Comparison of ENCODE assay signal across 1 cellular context in the genomic region with DNA sequence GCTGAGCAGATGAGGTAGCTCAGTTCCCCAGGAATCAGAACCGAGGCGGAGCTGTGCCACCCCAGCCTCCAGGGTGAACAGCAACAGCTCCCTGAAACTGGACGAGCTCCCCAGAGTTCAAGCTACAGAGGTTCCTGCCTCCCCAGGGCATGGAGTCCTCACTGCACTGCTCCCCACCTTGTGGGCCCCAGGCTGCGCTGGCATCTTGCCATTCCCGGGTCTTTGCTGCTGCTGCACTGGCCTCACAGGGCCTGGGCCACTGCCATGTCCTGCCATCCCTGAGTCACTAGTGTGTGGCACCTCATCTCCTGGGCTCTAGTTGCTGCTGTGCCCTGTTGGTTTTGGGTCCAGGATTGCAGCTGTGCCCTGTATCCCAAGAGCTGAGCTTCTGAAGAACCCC.
TF ChIP-seq lines count a peak whose summit lies in the region.

No MANE protein-coding gene starts in this region.

TF ChIP-seq in SK-N-SH, 30 proteins besides CTCF, POLR2A, EP300 and RAD21 (continued from another document):
- TF ChIP-seq, protein P1, sequence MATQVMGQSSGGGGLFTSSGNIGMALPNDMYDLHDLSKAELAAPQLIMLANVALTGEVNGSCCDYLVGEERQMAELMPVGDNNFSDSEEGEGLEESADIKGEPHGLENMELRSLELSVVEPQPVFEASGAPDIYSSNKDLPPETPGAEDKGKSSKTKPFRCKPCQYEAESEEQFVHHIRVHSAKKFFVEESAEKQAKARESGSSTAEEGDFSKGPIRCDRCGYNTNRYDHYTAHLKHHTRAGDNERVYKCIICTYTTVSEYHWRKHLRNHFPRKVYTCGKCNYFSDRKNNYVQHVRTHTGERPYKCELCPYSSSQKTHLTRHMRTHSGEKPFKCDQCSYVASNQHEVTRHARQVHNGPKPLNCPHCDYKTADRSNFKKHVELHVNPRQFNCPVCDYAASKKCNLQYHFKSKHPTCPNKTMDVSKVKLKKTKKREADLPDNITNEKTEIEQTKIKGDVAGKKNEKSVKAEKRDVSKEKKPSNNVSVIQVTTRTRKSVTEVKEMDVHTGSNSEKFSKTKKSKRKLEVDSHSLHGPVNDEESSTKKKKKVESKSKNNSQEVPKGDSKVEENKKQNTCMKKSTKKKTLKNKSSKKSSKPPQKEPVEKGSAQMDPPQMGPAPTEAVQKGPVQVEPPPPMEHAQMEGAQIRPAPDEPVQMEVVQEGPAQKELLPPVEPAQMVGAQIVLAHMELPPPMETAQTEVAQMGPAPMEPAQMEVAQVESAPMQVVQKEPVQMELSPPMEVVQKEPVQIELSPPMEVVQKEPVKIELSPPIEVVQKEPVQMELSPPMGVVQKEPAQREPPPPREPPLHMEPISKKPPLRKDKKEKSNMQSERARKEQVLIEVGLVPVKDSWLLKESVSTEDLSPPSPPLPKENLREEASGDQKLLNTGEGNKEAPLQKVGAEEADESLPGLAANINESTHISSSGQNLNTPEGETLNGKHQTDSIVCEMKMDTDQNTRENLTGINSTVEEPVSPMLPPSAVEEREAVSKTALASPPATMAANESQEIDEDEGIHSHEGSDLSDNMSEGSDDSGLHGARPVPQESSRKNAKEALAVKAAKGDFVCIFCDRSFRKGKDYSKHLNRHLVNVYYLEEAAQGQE (IDR thresholded peaks at IDR 0.05; ENCODE audit: low read depth, low read length) = no peak
- TF ChIP-seq GABPA (IDR thresholded peaks at IDR 0.05; ENCODE audit: low read depth) (no peak), MXI1 (IDR thresholded peaks at IDR 0.05; ENCODE audit: low read depth, low read length) (no peak), RXRA (IDR thresholded peaks at IDR 0.05; ENCODE audit: borderline replicate concordance, low read depth) (no peak), SIN3A (IDR thresholded peaks at IDR 0.05; ENCODE audit: borderline replicate concordance, low read depth, low read length) (no peak), NFIC (IDR thresholded peaks at IDR 0.05; ENCODE audit: borderline replicate concordance) (no peak), GATA2 (CRISPR knock-in tag; IDR thresholded peaks at IDR 0.05) (no peak), POLR2AphosphoS5 (IDR thresholded peaks at IDR 0.05; ENCODE audit: low read depth, low read length) (no peak), JUND (IDR thresholded peaks at IDR 0.05) (no peak), ELF1 (IDR thresholded peaks at IDR 0.05) (no peak), TAF1 (IDR thresholded peaks at IDR 0.05; ENCODE audit: borderline replicate concordance, low read depth, low read length) (no peak), RFX5 (IDR thresholded peaks at IDR 0.05; ENCODE audit: low read length) (no peak), MEF2A (IDR thresholded peaks at IDR 0.05; ENCODE audit: borderline replicate concordance, low read depth) (no peak)
- TF ChIP-seq, protein P2, sequence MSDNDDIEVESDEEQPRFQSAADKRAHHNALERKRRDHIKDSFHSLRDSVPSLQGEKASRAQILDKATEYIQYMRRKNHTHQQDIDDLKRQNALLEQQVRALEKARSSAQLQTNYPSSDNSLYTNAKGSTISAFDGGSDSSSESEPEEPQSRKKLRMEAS (IDR thresholded peaks at IDR 0.05; ENCODE audit: low read depth) = no peak
- TF ChIP-seq, protein P3, sequence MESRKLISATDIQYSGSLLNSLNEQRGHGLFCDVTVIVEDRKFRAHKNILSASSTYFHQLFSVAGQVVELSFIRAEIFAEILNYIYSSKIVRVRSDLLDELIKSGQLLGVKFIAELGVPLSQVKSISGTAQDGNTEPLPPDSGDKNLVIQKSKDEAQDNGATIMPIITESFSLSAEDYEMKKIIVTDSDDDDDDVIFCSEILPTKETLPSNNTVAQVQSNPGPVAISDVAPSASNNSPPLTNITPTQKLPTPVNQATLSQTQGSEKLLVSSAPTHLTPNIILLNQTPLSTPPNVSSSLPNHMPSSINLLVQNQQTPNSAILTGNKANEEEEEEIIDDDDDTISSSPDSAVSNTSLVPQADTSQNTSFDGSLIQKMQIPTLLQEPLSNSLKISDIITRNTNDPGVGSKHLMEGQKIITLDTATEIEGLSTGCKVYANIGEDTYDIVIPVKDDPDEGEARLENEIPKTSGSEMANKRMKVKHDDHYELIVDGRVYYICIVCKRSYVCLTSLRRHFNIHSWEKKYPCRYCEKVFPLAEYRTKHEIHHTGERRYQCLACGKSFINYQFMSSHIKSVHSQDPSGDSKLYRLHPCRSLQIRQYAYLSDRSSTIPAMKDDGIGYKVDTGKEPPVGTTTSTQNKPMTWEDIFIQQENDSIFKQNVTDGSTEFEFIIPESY (IDR thresholded peaks at IDR 0.05; ENCODE audit: borderline replicate concordance, low read depth) = no peak
- TF ChIP-seq, protein P4, sequence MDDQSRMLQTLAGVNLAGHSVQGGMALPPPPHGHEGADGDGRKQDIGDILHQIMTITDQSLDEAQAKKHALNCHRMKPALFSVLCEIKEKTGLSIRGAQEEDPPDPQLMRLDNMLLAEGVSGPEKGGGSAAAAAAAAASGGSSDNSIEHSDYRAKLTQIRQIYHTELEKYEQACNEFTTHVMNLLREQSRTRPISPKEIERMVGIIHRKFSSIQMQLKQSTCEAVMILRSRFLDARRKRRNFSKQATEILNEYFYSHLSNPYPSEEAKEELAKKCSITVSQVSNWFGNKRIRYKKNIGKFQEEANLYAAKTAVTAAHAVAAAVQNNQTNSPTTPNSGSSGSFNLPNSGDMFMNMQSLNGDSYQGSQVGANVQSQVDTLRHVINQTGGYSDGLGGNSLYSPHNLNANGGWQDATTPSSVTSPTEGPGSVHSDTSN (IDR thresholded peaks at IDR 0.05) = no peak
